ENCODE assay signal across 17 cellular contexts in genomic region chr14:52937869-52938268, GRCh38. TPM values are rescaled to one million over a fixed set of nuclear protein-coding genes. Genes with fewer than 3 reads are reported as not detected.
DNase-seq lines count a peak whose midpoint lies in the region; ATAC-seq and TF ChIP-seq lines count a peak whose summit lies in the region.
"Had no signal": no experiment of that assay in that cellular context is flagged by ENCODE, and none has a peak within 500 bp of the region (broad histone marks: within the 10 kb centered on the region; RNA-seq: fewer than 3 reads in every experiment).

No MANE protein-coding gene starts in this region.

- TF ChIP-seq CTCF in WTC11 (IDR thresholded peaks at IDR 0.05), result no peak
- TF ChIP-seq CTCF in gastroesophageal sphincter (IDR thresholded peaks at IDR 0.05), result no peak
- no peak for TF ChIP-seq CTCF in osteocyte (IDR thresholded peaks at IDR 0.05)
- TF ChIP-seq CTCF in tibial artery (IDR thresholded peaks at IDR 0.05), result no peak
- TF ChIP-seq CTCF in RWPE1 (conservative IDR thresholded peaks at IDR 0.05; ENCODE audit: low read depth), result no peak

- no peak for TF ChIP-seq POLR2A in gastroesophageal sphincter (IDR thresholded peaks at IDR 0.05)

- DNase-seq in WTC11 (ENCODE audit: low spot score) (no peak), osteocyte (ENCODE audit: extremely low spot score, unreplicated experiment) (no peak), tibial artery (no peak), RWPE1 (ENCODE audit: low spot score) (no peak), DMS79 (lab: John Stamatoyannopoulos, UW) (no peak)
- no peak for DNase-seq in stimulated activated CD4-positive, alpha-beta T cell treated with anti-CD3 and anti-CD28 coated beads, Interleukin-2, amount 100 ng/mL, for 24 hours
- DNase-seq: COR-L47, GOT3, KBM-7, MV-4-11, NCI-H1417 treated with DMSO at 0.1 percent for 48 hours, NCI-H1930, NCI-H446, OCI-M1, SIG-M5 had no signal

- H3K27ac ChIP-seq in gastroesophageal sphincter (peak overlapping the region; percentile 31 to 62 (median 47)), tibial artery (peak overlapping the region; percentile 29 to 48), RWPE1 (no peak overlapping the region)

- no peak for ATAC-seq in WTC11
- ATAC-seq in gastroesophageal sphincter, result no peak
- ATAC-seq in GM21576 (IDR thresholded peaks at IDR 0.05; ENCODE audit: unreplicated experiment), result no peak

- TF ChIP-seq EP300 in gastroesophageal sphincter (IDR thresholded peaks at IDR 0.05), result no peak

- H3K4me1 Mint-ChIP-seq in WTC11 (peaks cover 40% of the 10 kb centered on the region), osteocyte (ENCODE audit: unreplicated experiment) (peaks cover 63% of the 10 kb centered on the region)

- intact Hi-C loops in tibial artery (cut with DNase I; ENCODE audit: low total_unique reads), result no loop called here

- CTCF ChIA-PET in WTC11 (lab: Charles Lee), result interaction anchor here (1.6 kb wide), 1 partner anchor 23 kb away, joined by 4 read pairs; no protein-coding TSS in a partner anchor
- CTCF ChIA-PET in RWPE1 (lab: Yijun Ruan, JAX), result interaction anchor here (0.6 kb wide), 1 partner anchor 28 kb away, joined by 3 read pairs; no protein-coding TSS in a partner anchor

- H3K27ac Mint-ChIP-seq in WTC11, result peak overlapping the region; percentile 2; the same call in 1 of the 2 replicates
- H3K27ac Mint-ChIP-seq in osteocyte (ENCODE audit: unreplicated experiment), result peak overlapping the region; percentile 37

- H3K9me3 Mint-ChIP-seq in WTC11 (no peaks in the 10 kb centered on the region), osteocyte (ENCODE audit: unreplicated experiment) (no peaks in the 10 kb centered on the region)

- H3K9me3 ChIP-seq in gastroesophageal sphincter (no peaks in the 10 kb centered on the region), tibial artery (no peaks in the 10 kb centered on the region)

- no peak overlapping the region for H3K4me3 Mint-ChIP-seq in WTC11
- H3K4me3 Mint-ChIP-seq in osteocyte (ENCODE audit: unreplicated experiment), result no peak overlapping the region

- no peaks in the 10 kb centered on the region for H3K27me3 Mint-ChIP-seq in WTC11 (ENCODE audit: low read depth)
- H3K27me3 Mint-ChIP-seq in osteocyte (ENCODE audit: unreplicated experiment), result no peaks in the 10 kb centered on the region

- H3K36me3 ChIP-seq in gastroesophageal sphincter (no peaks in the 10 kb centered on the region), tibial artery (no peaks in the 10 kb centered on the region)

- POLR2A ChIA-PET in WTC11 (lab: Charles Lee), result no interaction called here
- POLR2A ChIA-PET in RWPE1 (lab: Yijun Ruan, JAX; ENCODE audit: low non-redundant PET), result no interaction called here

- H3K36me3 Mint-ChIP-seq in WTC11 (no peaks in the 10 kb centered on the region), osteocyte (ENCODE audit: unreplicated experiment) (peaks cover under 1% of the 10 kb centered on the region)

- H3K27me3 ChIP-seq in gastroesophageal sphincter, result no peaks in the 10 kb centered on the region
- no peaks in the 10 kb centered on the region for H3K27me3 ChIP-seq in tibial artery

- H3K4me3 ChIP-seq in gastroesophageal sphincter (no peak overlapping the region), tibial artery (no peak overlapping the region)

- 57 to 67% methylated on average over 3 of the region's 3 CpGs for WGBS in gastroesophageal sphincter (ENCODE audit: low coverage in 1 of 2), 2 donors

- H3K4me1 ChIP-seq in gastroesophageal sphincter (peaks cover 10 to 100% (median 28%) of the 10 kb centered on the region in 3 donors), tibial artery (peaks cover 0 to 99% (median 36%) of the 10 kb centered on the region in 4 donors)

TF ChIP-seq in WTC11, 78 proteins besides CTCF, POLR2A, EP300 and RAD21 (continues in another document):
- TF ChIP-seq, protein P1, sequence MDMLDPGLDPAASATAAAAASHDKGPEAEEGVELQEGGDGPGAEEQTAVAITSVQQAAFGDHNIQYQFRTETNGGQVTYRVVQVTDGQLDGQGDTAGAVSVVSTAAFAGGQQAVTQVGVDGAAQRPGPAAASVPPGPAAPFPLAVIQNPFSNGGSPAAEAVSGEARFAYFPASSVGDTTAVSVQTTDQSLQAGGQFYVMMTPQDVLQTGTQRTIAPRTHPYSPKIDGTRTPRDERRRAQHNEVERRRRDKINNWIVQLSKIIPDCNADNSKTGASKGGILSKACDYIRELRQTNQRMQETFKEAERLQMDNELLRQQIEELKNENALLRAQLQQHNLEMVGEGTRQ (CRISPR knock-in tag; IDR thresholded peaks at IDR 0.05), result no peak
- TF ChIP-seq ZNF263 (CRISPR knock-in tag; IDR thresholded peaks at IDR 0.05; ENCODE audit: low read depth), result no peak
- no peak for TF ChIP-seq RELA (CRISPR knock-in tag; IDR thresholded peaks at IDR 0.05; ENCODE audit: borderline replicate concordance)
- TF ChIP-seq MYBL2 (CRISPR knock-in tag; IDR thresholded peaks at IDR 0.05), result no peak
- TF ChIP-seq MXD4 (CRISPR knock-in tag; IDR thresholded peaks at IDR 0.05; ENCODE audit: borderline replicate concordance), result no peak
- no peak for TF ChIP-seq ZNF425 (CRISPR knock-in tag; conservative IDR thresholded peaks at IDR 0.05)
- no peak for TF ChIP-seq PRDM15 (CRISPR knock-in tag; IDR thresholded peaks at IDR 0.05)
- TF ChIP-seq CREM (CRISPR knock-in tag; IDR thresholded peaks at IDR 0.05), result no peak
- TF ChIP-seq E2F1 (CRISPR knock-in tag; IDR thresholded peaks at IDR 0.05), result no peak
- TF ChIP-seq ESRRA (CRISPR knock-in tag; IDR thresholded peaks at IDR 0.05; ENCODE audit: borderline replicate concordance), result no peak
- no peak for TF ChIP-seq TEAD4 (CRISPR knock-in tag; IDR thresholded peaks at IDR 0.05)
- TF ChIP-seq ZMAT4 (CRISPR knock-in tag; IDR thresholded peaks at IDR 0.05), result no peak
- TF ChIP-seq FOXP1 (CRISPR knock-in tag; IDR thresholded peaks at IDR 0.05; ENCODE audit: borderline replicate concordance), result no peak
- no peak for TF ChIP-seq TEAD1 (CRISPR knock-in tag; IDR thresholded peaks at IDR 0.05)
- TF ChIP-seq MAX (CRISPR knock-in tag; IDR thresholded peaks at IDR 0.05), result no peak
- TF ChIP-seq ETV6 (CRISPR knock-in tag; IDR thresholded peaks at IDR 0.05), result no peak

RNA-seq across cellular contexts. Expression of gene FERMT2, which starts 13.0 kb away (rescaled TPM):
- 87.8 to 97.7 TPM (median 92.8 TPM) in 3 replicates for total RNA-seq in WTC11 (2021)
- total RNA-seq in gastroesophageal sphincter, result 100 to 1,000 TPM; 364 to 398 (median 388) TPM
- total RNA-seq in osteocyte, result 302 and 304 TPM in 2 replicates
